In genomic region chr18:10465157-10465990, GRCh38 we compare ENCODE assay signal across 18 cellular contexts. TPM values are rescaled to one million over a fixed set of nuclear protein-coding genes. Genes with fewer than 3 reads are reported as not detected.
"Had no signal": no experiment of that assay in that cellular context is flagged by ENCODE, and none has a peak within 500 bp of the region (broad histone marks: within the 10 kb centered on the region; RNA-seq: fewer than 3 reads in every experiment).

No MANE protein-coding gene starts in this region.

- H3K9me3 Mint-ChIP-seq: activated CD4-positive, alpha-beta T cell treated with anti-CD3 and anti-CD28 coated beads, Interleukin-2, amount 10 ng/mL, durations not matched to agents 24 days and 14 days; activated CD8-positive, alpha-beta T cell treated with anti-CD3 and anti-CD28 coated beads for 36 hours; activated naive CD8-positive, alpha-beta T cell treated with anti-CD3 and anti-CD28 coated beads for 36 hours; activated T-helper 17 cell treated with anti-CD3 and anti-CD28 coated beads, Interleukin-2, amount 50 U/mL, for 72 hours; central memory CD8-positive, alpha-beta T cell; nephron progenitor cell had no signal

- H3K27ac Mint-ChIP-seq: activated CD4-positive, alpha-beta T cell treated with anti-CD3 and anti-CD28 coated beads, Interleukin-2, amount 10 ng/mL, durations not matched to agents 24 days and 14 days; activated CD8-positive, alpha-beta T cell treated with anti-CD3 and anti-CD28 coated beads for 36 hours; activated naive CD8-positive, alpha-beta T cell treated with anti-CD3 and anti-CD28 coated beads for 36 hours; activated T-helper 17 cell treated with anti-CD3 and anti-CD28 coated beads, Interleukin-2, amount 50 U/mL, for 72 hours; nephron progenitor cell; progenitor cell of endocrine pancreas; stimulated activated naive B cell treated with anti-CD40 and anti-IgM and Interleukin-4, amounts not matched to agents 10 μg/mL and 1 μg/mL and 100 μg/mL, for 72 hours had no signal

- H3K4me1 Mint-ChIP-seq: activated CD4-positive, alpha-beta T cell treated with anti-CD3 and anti-CD28 coated beads, Interleukin-2, amount 10 ng/mL, durations not matched to agents 24 days and 14 days; activated naive CD8-positive, alpha-beta T cell treated with anti-CD3 and anti-CD28 coated beads for 36 hours; activated T-helper 17 cell treated with anti-CD3 and anti-CD28 coated beads, Interleukin-2, amount 50 U/mL, for 72 hours; central memory CD8-positive, alpha-beta T cell had no signal

- H3K9me3 ChIP-seq: gastrocnemius medialis, heart left ventricle, tibial artery had no signal

- H3K4me1 ChIP-seq: gastrocnemius medialis, tibial artery had no signal

- H3K4me3 Mint-ChIP-seq: activated CD4-positive, alpha-beta T cell treated with anti-CD3 and anti-CD28 coated beads, Interleukin-2, amount 10 ng/mL, durations not matched to agents 24 days and 14 days; activated CD8-positive, alpha-beta T cell treated with anti-CD3 and anti-CD28 coated beads for 36 hours; activated naive CD8-positive, alpha-beta T cell treated with anti-CD3 and anti-CD28 coated beads for 36 hours; activated T-helper 17 cell treated with anti-CD3 and anti-CD28 coated beads, Interleukin-2, amount 50 U/mL, for 72 hours; central memory CD8-positive, alpha-beta T cell; nephron progenitor cell; stimulated activated naive B cell treated with anti-CD40 and anti-IgM and Interleukin-4, amounts not matched to agents 10 μg/mL and 1 μg/mL and 100 μg/mL, for 72 hours had no signal

- DNase-seq: activated CD4-positive, alpha-beta T cell treated with anti-CD3 and anti-CD28 coated beads, Interleukin-2, amount 10 ng/mL, durations not matched to agents 24 days and 14 days; activated CD8-positive, alpha-beta T cell treated with anti-CD3 and anti-CD28 coated beads for 36 hours; activated naive CD4-positive, alpha-beta T cell; activated naive CD8-positive, alpha-beta T cell treated with anti-CD3 and anti-CD28 coated beads for 36 hours; activated T-cell treated with anti-CD3 and anti-CD28 coated beads, Interleukin-2, amount 50 U/mL, for 1 hour; amygdala; gastrocnemius medialis; heart left ventricle; kidney; midbrain; nephron progenitor cell; stimulated activated naive B cell treated with anti-CD40 and anti-IgM and Interleukin-4, amounts not matched to agents 10 μg/mL and 1 μg/mL and 100 μg/mL, for 72 hours; tibial artery had no signal

- H3K4me3 ChIP-seq: coronary artery, gastrocnemius medialis, heart left ventricle, tibial artery had no signal

- H3K27me3 Mint-ChIP-seq: activated naive CD8-positive, alpha-beta T cell treated with anti-CD3 and anti-CD28 coated beads for 36 hours; stimulated activated naive B cell treated with anti-CD40 and anti-IgM and Interleukin-4, amounts not matched to agents 10 μg/mL and 1 μg/mL and 100 μg/mL, for 72 hours had no signal

- H3K27me3 ChIP-seq: gastrocnemius medialis, heart left ventricle, tibial artery had no signal

- H3K36me3 Mint-ChIP-seq: activated naive CD8-positive, alpha-beta T cell treated with anti-CD3 and anti-CD28 coated beads for 36 hours had no signal

- H3K36me3 ChIP-seq: gastrocnemius medialis had no signal

- H3K27ac ChIP-seq: coronary artery, gastrocnemius medialis, heart left ventricle, tibial artery had no signal

RNA-seq across cellular contexts. Expression of gene APCDD1, which starts 10.9 kb away (rescaled TPM):
- total RNA-seq: activated CD4-positive, alpha-beta T cell treated with anti-CD3 and anti-CD28 coated beads, Interleukin-2, amount 10 ng/mL, durations not matched to agents 24 days and 14 days; activated CD8-positive, alpha-beta T cell treated with anti-CD3 and anti-CD28 coated beads for 36 hours; activated naive CD8-positive, alpha-beta T cell treated with anti-CD3 and anti-CD28 coated beads for 36 hours; activated T-helper 17 cell treated with anti-CD3 and anti-CD28 coated beads, Interleukin-2, amount 50 U/mL, for 72 hours; lung microvascular endothelial cell had no signal
